ENCODE assay signal across 13 cellular contexts in the genomic region with DNA sequence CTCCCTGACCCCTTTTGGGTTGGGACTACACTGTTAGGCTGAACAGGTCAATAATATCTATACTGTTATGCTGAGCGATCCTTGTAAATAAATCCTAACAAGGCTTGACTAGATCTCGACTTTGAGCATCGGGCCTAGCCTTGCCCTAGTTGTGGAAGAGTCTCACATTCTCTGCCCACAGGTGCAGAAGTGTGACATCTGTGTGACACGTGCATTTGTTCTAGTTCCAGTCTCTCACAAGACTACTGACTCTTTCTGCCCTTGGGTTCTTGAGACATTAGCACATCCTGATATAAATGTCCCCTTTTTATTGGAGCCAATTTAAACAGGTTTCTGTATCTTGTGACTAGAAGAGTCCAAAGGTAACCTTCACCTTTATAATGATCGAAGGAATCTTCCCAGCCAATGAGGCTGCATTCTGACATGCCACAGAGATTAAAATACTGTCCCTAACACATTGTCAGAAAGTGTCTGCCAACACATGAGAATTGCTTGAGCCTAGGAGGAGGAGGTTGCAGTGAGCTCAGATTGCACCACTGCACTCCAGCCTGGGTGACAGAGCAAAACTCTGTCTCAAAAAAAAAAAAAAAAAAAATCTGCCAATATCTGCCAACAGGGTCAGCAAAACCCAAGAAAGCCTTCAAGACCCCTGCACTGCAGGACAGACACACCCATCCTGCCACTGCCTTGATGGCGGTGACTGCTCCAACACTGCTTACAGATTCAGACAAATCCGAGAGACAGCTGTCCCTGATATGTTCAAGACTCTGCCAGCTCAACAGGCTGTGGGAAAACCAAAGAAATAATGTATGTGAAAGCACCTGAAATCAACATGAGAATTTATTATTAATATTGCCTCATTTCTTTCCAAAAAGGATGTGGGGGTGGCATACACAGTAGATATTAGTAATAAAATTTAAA. TPM values are rescaled to one million over a fixed set of nuclear protein-coding genes. Genes with fewer than 3 reads are reported as not detected.
DNase-seq lines count a peak whose midpoint lies in the region; ATAC-seq, FAIRE-seq and TF ChIP-seq lines count a peak whose summit lies in the region.
"Had no signal": no experiment of that assay in that cellular context is flagged by ENCODE, and none has a peak within 500 bp of the region (broad histone marks: within the 10 kb centered on the region; RNA-seq: fewer than 3 reads in every experiment).

No MANE protein-coding gene starts in this region.

- H3K4ac ChIP-seq in mesendoderm (ENCODE audit: low read depth, low read length): no peak overlapping the region

- no peak for FAIRE-seq in small intestine (lab: Jason Lieb, UNC)
- FAIRE-seq: H1 had no signal

- no peak overlapping the region for H3K9ac ChIP-seq in mesendoderm (ENCODE audit: low read length)

- no peak overlapping the region for H3K18ac ChIP-seq in mesendoderm (ENCODE audit: low read length)

- ATAC-seq in HG03342 (IDR thresholded peaks at IDR 0.05; ENCODE audit: unreplicated experiment): no peak

- no peak overlapping the region for H3K23ac ChIP-seq in mesendoderm (ENCODE audit: low read length)

- TF ChIP-seq CTCF in hepatocyte (IDR thresholded peaks at IDR 0.05; ENCODE audit: poor library complexity) (no peak), osteoblast (IDR thresholded peaks at IDR 0.05; ENCODE audit: extremely low read depth, low read depth, low read length) (no peak)

- no peaks in the 10 kb centered on the region for H3K27me3 ChIP-seq in SJCRH30
- H3K27me3 ChIP-seq in hepatocyte: no peaks in the 10 kb centered on the region
- H3K27me3 ChIP-seq in small intestine (ENCODE audit: control insufficient read depth in 2 of 2, insufficient read depth in 2 of 2, low read length in 2 of 2): no peaks in the 10 kb centered on the region
- peaks cover 8% of the 10 kb centered on the region for H3K27me3 ChIP-seq in osteoblast (ENCODE audit: insufficient read depth, low read length)
- H3K27me3 ChIP-seq in mesendoderm (ENCODE audit: insufficient read depth, low read length, poor library complexity): no peaks in the 10 kb centered on the region

- H2AK5ac ChIP-seq in mesendoderm (ENCODE audit: low read length): no peak overlapping the region

- DNase-seq in DMS79 treated with DMSO at 0.1 percent for 48 hours (lab: John Stamatoyannopoulos, UW): peak; percentile 38
- peak; percentile 53 to 73 for DNase-seq in SJCRH30
- peak; percentile 19 for DNase-seq in hepatocyte (ENCODE audit: low spot score)
- peak; percentile 88 for DNase-seq in small intestine
- DNase-seq in osteoblast (ENCODE audit: insufficient read length, low spot score, missing footprints): no peak
- no peak for DNase-seq in HuH-7.5 (ENCODE audit: low spot score)
- no peak for DNase-seq in mesendoderm
- DNase-seq: activated B cell treated with CpG ODN at 0.5 μM for 24 hours; central memory CD4-positive, alpha-beta T cell; left cardiac atrium; NCI-H1092 treated with DMSO at 0.1 percent for 48 hours had no signal

- H3K9me3 ChIP-seq in SJCRH30 (replicated peaks): no peaks in the 10 kb centered on the region; the same call in 1 of the 2 replicates
- H3K9me3 ChIP-seq in hepatocyte (ENCODE audit: low read depth): no peaks in the 10 kb centered on the region
- H3K9me3 ChIP-seq in small intestine (ENCODE audit: control insufficient read depth, low read depth): no peaks in the 10 kb centered on the region
- H3K9me3 ChIP-seq in osteoblast (ENCODE audit: low read depth, low read length): no peaks in the 10 kb centered on the region

- H3K4me2 ChIP-seq in hepatocyte (no peak overlapping the region), osteoblast (ENCODE audit: insufficient read depth, low read length) (no peak overlapping the region), mesendoderm (ENCODE audit: low read length) (no peak overlapping the region)

- no peak overlapping the region for H4K5ac ChIP-seq in mesendoderm (ENCODE audit: low read length)

- no peaks in the 10 kb centered on the region for H4K20me1 ChIP-seq in hepatocyte (ENCODE audit: insufficient read depth, poor library complexity, severe bottlenecking)
- no peaks in the 10 kb centered on the region for H4K20me1 ChIP-seq in osteoblast (ENCODE audit: insufficient read depth, low read length)

- no peaks in the 10 kb centered on the region for H3K79me2 ChIP-seq in hepatocyte
- no peaks in the 10 kb centered on the region for H3K79me2 ChIP-seq in osteoblast (ENCODE audit: insufficient read depth, low read length)
- no peaks in the 10 kb centered on the region for H3K79me2 ChIP-seq in mesendoderm (ENCODE audit: control insufficient read depth, insufficient read depth, low read length)

- H3K9me2 ChIP-seq in hepatocyte (replicated peaks; ENCODE audit: insufficient read depth): no peaks in the 10 kb centered on the region

- H2BK120ac ChIP-seq in mesendoderm (ENCODE audit: low read depth, low read length): no peak overlapping the region

- H4K8ac ChIP-seq in mesendoderm (ENCODE audit: low read depth, low read length): no peak overlapping the region

- no peak overlapping the region for H3K56ac ChIP-seq in mesendoderm (ENCODE audit: low read length)

- H3K4me1 ChIP-seq in SJCRH30 (peaks cover 62% of the 10 kb centered on the region), hepatocyte (ENCODE audit: insufficient read depth) (peaks cover 11% of the 10 kb centered on the region), small intestine (ENCODE audit: control insufficient read depth in 2 of 2, insufficient read depth in 1 of 2, low read depth in 1 of 2, low read length in 1 of 2) (peaks cover 0 to 2% of the 10 kb centered on the region in 2 donors), osteoblast (ENCODE audit: insufficient read depth, low read length) (peaks cover 10% of the 10 kb centered on the region), mesendoderm (ENCODE audit: control insufficient read depth, low read depth, low read length) (no peaks in the 10 kb centered on the region)

- H3K36me3 ChIP-seq in SJCRH30: no peaks in the 10 kb centered on the region
- H3K36me3 ChIP-seq in hepatocyte (replicated peaks; ENCODE audit: insufficient read depth, low read depth): no peaks in the 10 kb centered on the region
- no peaks in the 10 kb centered on the region for H3K36me3 ChIP-seq in small intestine (ENCODE audit: control insufficient read depth in 2 of 2, insufficient read depth in 2 of 2, low read length in 2 of 2)
- H3K36me3 ChIP-seq in osteoblast (ENCODE audit: insufficient read depth, low read length): no peaks in the 10 kb centered on the region
- H3K36me3 ChIP-seq in mesendoderm (ENCODE audit: control insufficient read depth, insufficient read depth, low read length): no peaks in the 10 kb centered on the region

- H2BK5ac ChIP-seq in mesendoderm (ENCODE audit: low read length): no peak overlapping the region

- peak overlapping the region; percentile 68 for H3K27ac ChIP-seq in SJCRH30
- peak overlapping the region; percentile 89 for H3K27ac ChIP-seq in hepatocyte
- peak overlapping the region; percentile 25 to 68 for H3K27ac ChIP-seq in small intestine (ENCODE audit: low read depth in 1 of 2, low read length in 1 of 2)
- H3K27ac ChIP-seq in osteoblast (ENCODE audit: low read depth, low read length): no peak overlapping the region
- no peak overlapping the region for H3K27ac ChIP-seq in mesendoderm (ENCODE audit: low read depth, low read length)

- no peak overlapping the region for H2AFZ ChIP-seq in hepatocyte
- no peak overlapping the region for H2AFZ ChIP-seq in osteoblast (ENCODE audit: low read length)

- H3K4me3 ChIP-seq in SJCRH30: no peak overlapping the region
- H3K4me3 ChIP-seq in hepatocyte: no peak overlapping the region
- no peak overlapping the region for H3K4me3 ChIP-seq in small intestine (ENCODE audit: low read depth in 1 of 2, low read length in 2 of 2)
- no peak overlapping the region for H3K4me3 ChIP-seq in osteoblast (ENCODE audit: insufficient read depth, low read length)
- H3K4me3 ChIP-seq in mesendoderm (ENCODE audit: low read length): no peak overlapping the region

- no peaks in the 10 kb centered on the region for H3K79me1 ChIP-seq in mesendoderm (ENCODE audit: low read length)

- 91% methylated on average over 7 of the region's 7 CpGs for WGBS in hepatocyte (ENCODE audit: low lambda C conversion rate, missing lambda C conversion rate)
- 39 to 71% (median 56%) methylated on average over 7 of the region's 7 CpGs for WGBS in small intestine, 3 donors
- WGBS in mesendoderm (ENCODE audit: extremely low coverage, insufficient coverage, low lambda C conversion rate): no CpG with 5 or more reads among the region's 7 CpGs

- H2BK15ac ChIP-seq in mesendoderm (replicated peaks; ENCODE audit: low read depth): no peak overlapping the region

RNA-seq across cellular contexts. Expression of a gene that starts 56.5 kb away (rescaled TPM):
- total RNA-seq in SJCRH30 (2014; rRNA removed; shearing (Covaris generic)): 41.4 and 45.2 TPM in 2 replicates
- total RNA-seq in hepatocyte (12.9 and 14.2 TPM in 2 replicates), osteoblast (31.5 and 32.9 TPM in 2 replicates)
- polyA plus RNA-seq in hepatocyte (12.7 and 14.3 TPM in 2 replicates), small intestine (10 to 100 TPM; 17.3 to 19.5 (median 19.4) TPM)
- polyA plus RNA-seq in mesendoderm (2013, experiment 1 of 2): 12.9 TPM
- 13.6 TPM for polyA plus RNA-seq in mesendoderm (2013, experiment 2 of 2)

Comparison
In these comparisons a context has a peak if more than half of its experiments do, and no peak if none do; other contexts are left out.
1. DNase-seq: peak in DMS79 treated with DMSO at 0.1 percent for 48 hours (single experiment), SJCRH30 (2 of 2), hepatocyte (single experiment) and small intestine (single experiment); none in osteoblast (single experiment), HuH-7.5 (single experiment) and mesendoderm (single experiment).
2. H3K27ac ChIP-seq: peak in SJCRH30 (single experiment), hepatocyte (single experiment) and small intestine (2 of 2); none in osteoblast (single experiment) and mesendoderm (single experiment).